In genomic region chr5:43804723-43805122, GRCh38 we compare ENCODE assay signal across 33 cellular contexts.
"Had no signal": no experiment of that assay in that cellular context is flagged by ENCODE, and none has a peak within 500 bp of the region (broad histone marks: within the 10 kb centered on the region; RNA-seq: fewer than 3 reads in every experiment).

No MANE protein-coding gene starts in this region.

- H3K27me3 ChIP-seq: adrenal gland, body of pancreas, brain microvascular endothelial cell, breast epithelium had no signal

- H3K36me3 ChIP-seq: adrenal gland, brain microvascular endothelial cell, breast epithelium had no signal

- DNase-seq: activated B cell treated with CpG ODN at 0.5 μM for 24 hours; activated CD4-positive, alpha-beta memory T cell treated with anti-CD3 and anti-CD28 coated beads for 36 hours; activated CD4-positive, alpha-beta T cell treated with anti-CD3 and anti-CD28 coated beads for 4 hours; activated CD4-positive, alpha-beta T cell treated with anti-CD3 and anti-CD28 coated beads, Interleukin-2, amount 10 ng/mL, durations not matched to agents 24 days and 14 days; activated CD4-positive, alpha-beta T cell treated with anti-CD3 and anti-CD28 coated beads, Interleukin-2, amount 50 U/mL, for 1 hour; activated CD4-positive, alpha-beta T cell treated with anti-CD3 and anti-CD28 coated beads, Interleukin-2, amount 50 U/mL, for 4 hours; activated CD4-positive, CD25-positive, alpha-beta regulatory T cell treated with anti-CD3 and anti-CD28 coated beads, Interleukin-2, amount 50 U/mL, for 72 hours; activated CD8-positive, alpha-beta memory T cell treated with anti-CD3 and anti-CD28 coated beads, Interleukin-2, amount 50 U/mL, for 4 hours; activated CD8-positive, alpha-beta T cell treated with anti-CD3 and anti-CD28 coated beads for 36 hours; activated effector memory CD4-positive, alpha-beta T cell treated with anti-CD3 and anti-CD28 coated beads, Interleukin-2, amount 50 U/mL, for 16 hours; activated gamma-delta T cell treated with Interleukin-2 at 50 U/mL for 16 hours; activated naive CD4-positive, alpha-beta T cell; activated naive CD4-positive, alpha-beta T cell treated with anti-CD3 and anti-CD28 coated beads for 36 hours; activated naive CD4-positive, alpha-beta T cell treated with anti-CD3 and anti-CD28 coated beads, Interleukin-2, amount 50 U/mL, for 16 hours; activated naive CD8-positive, alpha-beta T cell treated with anti-CD3 and anti-CD28 coated beads for 36 hours; activated T-cell treated with anti-CD3 and anti-CD28 coated beads for 4 hours; activated T-cell treated with anti-CD3 and anti-CD28 coated beads, Interleukin-2, amount 50 U/mL, for 1 hour; activated T-cell treated with anti-CD3 and anti-CD28 coated beads, Interleukin-2, amount 50 U/mL, for 4 hours; activated T-cell treated with anti-CD3 and anti-CD28 coated beads, Interleukin-2, amount 50 U/mL, for 72 hours; adrenal gland; amniotic stem cell; aorta; body of pancreas; brain microvascular endothelial cell; central memory CD4-positive, alpha-beta T cell; T-helper 2 cell; T-helper 9 cell had no signal

- H3K4me1 ChIP-seq: adrenal gland, body of pancreas, breast epithelium had no signal

- H3K27ac ChIP-seq: adrenal gland, body of pancreas, brain microvascular endothelial cell, breast epithelium, VCaP had no signal

- H3K4me3 ChIP-seq: adrenal gland, body of pancreas, breast epithelium had no signal

- ATAC-seq: activated CD8-positive, alpha-beta T cell treated with anti-CD3 and anti-CD28 coated beads for 36 hours; activated naive CD4-positive, alpha-beta T cell treated with anti-CD3 and anti-CD28 coated beads, Interleukin-2, amount 50 U/mL, for 72 hours; activated T-cell treated with anti-CD3 and anti-CD28 coated beads, Interleukin-2, amount 50 U/mL, for 4 hours; activated T-cell treated with anti-CD3 and anti-CD28 coated beads, Interleukin-2, amount 50 U/mL, for 72 hours; activated T-helper 17 cell treated with anti-CD3 and anti-CD28 coated beads, Interleukin-2, amount 50 U/mL, for 72 hours; body of pancreas had no signal

- H3K9me3 ChIP-seq: adrenal gland, body of pancreas, breast epithelium had no signal

- FAIRE-seq: astrocyte, TTC549 had no signal
